In genomic region chr1:4027492-4028138, GRCh38 we compare ENCODE assay signal across 16 cellular contexts.
DNase-seq lines count a peak whose midpoint lies in the region; ATAC-seq and TF ChIP-seq lines count a peak whose summit lies in the region.
"Had no signal": no experiment of that assay in that cellular context is flagged by ENCODE, and none has a peak within 500 bp of the region (broad histone marks: within the 10 kb centered on the region; RNA-seq: fewer than 3 reads in every experiment).

No MANE protein-coding gene starts in this region.

- no peaks in the 10 kb centered on the region for H3K36me3 ChIP-seq in ascending aorta

- H3K27ac Mint-ChIP-seq in naive B cell: peak overlapping the region; percentile 88 to 98 (median 96)
- H3K27ac Mint-ChIP-seq: activated T-helper 17 cell treated with anti-CD3 and anti-CD28 coated beads, Interleukin-2, amount 50 U/mL, for 72 hours had no signal

- peaks cover 60 to 64% (median 62%) of the 10 kb centered on the region in 3 donors for H3K4me1 Mint-ChIP-seq in naive B cell
- H3K4me1 Mint-ChIP-seq: activated T-helper 17 cell treated with anti-CD3 and anti-CD28 coated beads, Interleukin-2, amount 50 U/mL, for 72 hours had no signal

- H3K36me3 Mint-ChIP-seq in naive B cell: peaks cover 4 to 12% of the 10 kb centered on the region in 2 donors

- no peaks in the 10 kb centered on the region for H3K4me1 ChIP-seq in ascending aorta

- no peak overlapping the region for H3K4me3 ChIP-seq in ascending aorta
- H3K4me3 ChIP-seq: skin epidermis had no signal

- H3K9me3 ChIP-seq in ascending aorta: no peaks in the 10 kb centered on the region

- H3K9me3 Mint-ChIP-seq in naive B cell: peaks cover 0 to 12% (median 4%) of the 10 kb centered on the region in 7 donors

- TF ChIP-seq CTCF in ascending aorta (IDR thresholded peaks at IDR 0.05): no peak

- no peaks in the 10 kb centered on the region for H3K27me3 Mint-ChIP-seq in naive B cell

- intact Hi-C loops in ascending aorta (cut with DNase I): no loop called here

- H3K27ac ChIP-seq in ascending aorta: no peak overlapping the region
- H3K27ac ChIP-seq: KMS-11, skin epidermis, VCaP had no signal

- ATAC-seq in GM21360 (IDR thresholded peaks at IDR 0.05; ENCODE audit: unreplicated experiment) (peak; percentile 99), HG03442 (IDR thresholded peaks at IDR 0.05; ENCODE audit: unreplicated experiment) (peak; percentile 87), naive B cell (ENCODE audit: low read depth in 2 of 2) (peak; percentile 96)
- ATAC-seq: activated T-helper 17 cell treated with anti-CD3 and anti-CD28 coated beads, Interleukin-2, amount 50 U/mL, for 72 hours; esophagus mucosa had no signal

- peak overlapping the region; percentile 64 to 89 (median 76) for H3K4me3 Mint-ChIP-seq in naive B cell
- H3K4me3 Mint-ChIP-seq: activated T-helper 17 cell treated with anti-CD3 and anti-CD28 coated beads, Interleukin-2, amount 50 U/mL, for 72 hours had no signal

- H3K27me3 ChIP-seq in ascending aorta: no peaks in the 10 kb centered on the region

- DNase-seq in activated T-cell treated with anti-CD3 and anti-CD28 coated beads for 4 hours: peak; percentile 11
- no peak for DNase-seq in activated T-cell treated with anti-CD3 and anti-CD28 coated beads, Interleukin-2, amount 50 U/mL, for 1 hour
- peak; percentile 84 for DNase-seq in naive B cell
- DNase-seq in ascending aorta (ENCODE audit: low spot score in 2 of 2): no peak
- DNase-seq in hypothalamus (lab: John Stamatoyannopoulos, UW): no peak
- no peak for DNase-seq in KG1 (lab: John Stamatoyannopoulos, UW)
- DNase-seq: DND-41, NCI-H2227 treated with DMSO at 0.1 percent for 48 hours, SHP77 had no signal

Comparison
In these comparisons a context has a peak if more than half of its experiments do, and no peak if none do; other contexts are left out.
1. DNase-seq: peak in activated T-cell treated with anti-CD3 and anti-CD28 coated beads for 4 hours (single experiment) and naive B cell (single experiment); none in activated T-cell treated with anti-CD3 and anti-CD28 coated beads, Interleukin-2, amount 50 U/mL, for 1 hour (single experiment), ascending aorta (0 of 2), hypothalamus (0 of 51) and KG1 (single experiment).
2. Peak in every context shown above with its lines, with median percentiles within 50 percentile points of each other: ATAC-seq.